8 cellular contexts compared by ENCODE assay signal in genomic region chrX:12975999-12976558, GRCh38. TPM values are rescaled to one million over a fixed set of nuclear protein-coding genes. Genes with fewer than 3 reads are reported as not detected.
A peak's percentile ranks its signal among the peaks of the same experiment; 100 is the strongest.
DNase-seq lines count a peak whose midpoint lies in the region; ATAC-seq and TF ChIP-seq lines count a peak whose summit lies in the region.

No MANE protein-coding gene starts in this region.

- DNase-seq in GM03348 (ENCODE audit: low spot score): peak; percentile 61
- peak; percentile 52 for DNase-seq in NCI-H1092 treated with DMSO at 0.1 percent for 48 hours (lab: John Stamatoyannopoulos, UW)
- DNase-seq in activated CD8-positive, alpha-beta memory T cell treated with anti-CD3 and anti-CD28 coated beads for 24 hours: peak; percentile 76
- DNase-seq in fibroblast of lung (ENCODE audit: low read depth in 2 of 2): peak; percentile 52 to 54
- DNase-seq in natural killer cell: peak; percentile 25
- no peak for DNase-seq in HEK293T (ENCODE audit: extremely low spot score)
- DNase-seq in mesenteric fat pad (ENCODE audit: low spot score): no peak

- peaks cover 17% of the 10 kb centered on the region for H3K79me2 ChIP-seq in fibroblast of lung (ENCODE audit: control insufficient read depth, insufficient read depth, low read length)

- H3K27me3 Mint-ChIP-seq in natural killer cell (ENCODE audit: low read depth in 2 of 2): no peaks in the 10 kb centered on the region

- H3K4me3 Mint-ChIP-seq in natural killer cell: peak overlapping the region; percentile 95

- no peak for TF ChIP-seq POLR2A in GM18505 (IDR thresholded peaks at IDR 0.05; ENCODE audit: borderline replicate concordance, extremely low read depth, insufficient read depth, insufficient read length)

- intact Hi-C loops in natural killer cell (cut with micrococcal nuclease): loop anchor here (1.0 to 5.0 kb wide), 2 partner anchors 19 to 391 kb away; no protein-coding TSS in a partner anchor

- H3K27ac ChIP-seq in fibroblast of lung (ENCODE audit: insufficient read depth, low read length): peak overlapping the region; percentile 94

- H3K27ac Mint-ChIP-seq in natural killer cell: peak overlapping the region; percentile 94 to 97

- H3K9ac ChIP-seq in fibroblast of lung (ENCODE audit: insufficient read depth, low read length): peak overlapping the region; percentile 96

- H4K20me1 ChIP-seq in fibroblast of lung (ENCODE audit: control insufficient read depth, extremely low read depth, insufficient read depth, low read length): no peaks in the 10 kb centered on the region

- H3K4me1 ChIP-seq in fibroblast of lung (ENCODE audit: control insufficient read depth, extremely low read depth, insufficient read depth, low read length): no peaks in the 10 kb centered on the region

- H3K9me3 Mint-ChIP-seq in natural killer cell: no peaks in the 10 kb centered on the region

- CTCF ChIA-PET in HEK293T (lab: Yijun Ruan, JAX): no interaction called here

- peak overlapping the region; percentile 72 to 94 (median 82) for H3K4me3 ChIP-seq in fibroblast of lung (replicated peaks in 1 of 4; ENCODE audit: control extremely low read depth in 1 of 4, insufficient read depth in 1 of 4, low read depth in 3 of 4, low read length in 4 of 4)

- H2AFZ ChIP-seq in fibroblast of lung (ENCODE audit: low read length): no peak overlapping the region

- ATAC-seq in natural killer cell (no peak), GM18505 (IDR thresholded peaks at IDR 0.05; ENCODE audit: unreplicated experiment) (no peak)

- peaks cover 45 to 69% of the 10 kb centered on the region in 2 donors for H3K4me1 Mint-ChIP-seq in natural killer cell

- H3K36me3 Mint-ChIP-seq in natural killer cell: peaks cover 30% of the 10 kb centered on the region

- TF ChIP-seq CTCF in fibroblast of lung (conservative IDR thresholded peaks at IDR 0.05 in 1 of 2, IDR thresholded peaks at IDR 0.05 in 1 of 2; ENCODE audit: low read depth in 1 of 2, low read length in 2 of 2) (no peak), natural killer cell (IDR thresholded peaks at IDR 0.05) (no peak)

- no peak overlapping the region for H3K4me2 ChIP-seq in fibroblast of lung (ENCODE audit: extremely low read depth, insufficient read depth, low read length)

- H3K27me3 ChIP-seq in fibroblast of lung (ENCODE audit: control insufficient read depth, insufficient read depth, low read length): no peaks in the 10 kb centered on the region

- peaks cover 2% of the 10 kb centered on the region for H3K36me3 ChIP-seq in fibroblast of lung (ENCODE audit: control insufficient read depth, insufficient read depth, low read length)

- no peaks in the 10 kb centered on the region for H3K9me3 ChIP-seq in fibroblast of lung (ENCODE audit: control insufficient read depth, insufficient read depth, low read depth, low read length)

- POLR2A ChIA-PET in HEK293T (lab: Yijun Ruan, JAX): interaction anchor here (0.8 to 1.5 kb wide), 3 partner anchors 19 to 126 kb away, joined by 3 to 4 read pairs (median 3); no protein-coding TSS in a partner anchor

TF ChIP-seq in HEK293T, 16 proteins besides CTCF, POLR2A, EP300 and RAD21:
- TF ChIP-seq SUZ12 (IDR thresholded peaks at IDR 0.05) (no peak), CTBP1 (IDR thresholded peaks at IDR 0.05; ENCODE audit: borderline replicate concordance) (no peak), HDGF (IDR thresholded peaks at IDR 0.05; ENCODE audit: borderline replicate concordance) (no peak), ELF4 (IDR thresholded peaks at IDR 0.05) (no peak), LEF1 (IDR thresholded peaks at IDR 0.05; ENCODE audit: borderline replicate concordance) (no peak)

RNA-seq across cellular contexts. Expression of gene TMSB4X, which starts 1.2 kb away (rescaled TPM):
- total RNA-seq in fibroblast of lung (14,195 and 17,013 TPM in 2 replicates), natural killer cell (1,000 to 10,000 TPM; 5,049 to 6,005 (median 5,892) TPM), mesenteric fat pad (3,940 TPM)
- 10,803 and 14,631 TPM in 2 replicates for polyA plus RNA-seq in fibroblast of lung
- 9,084 and 12,343 TPM in 2 replicates for polyA plus RNA-seq in fibroblast of lung (2012)
- polyA minus RNA-seq in fibroblast of lung (ENCODE audit: low replicate concordance): 550 and 997 TPM in 2 replicates

Comparison
In these comparisons a context has a peak if more than half of its experiments do, and no peak if none do; other contexts are left out.
1. DNase-seq: peak in GM03348 (single experiment), NCI-H1092 treated with DMSO at 0.1 percent for 48 hours (single experiment), activated CD8-positive, alpha-beta memory T cell treated with anti-CD3 and anti-CD28 coated beads for 24 hours (single experiment), fibroblast of lung (2 of 2) and natural killer cell (single experiment); none in HEK293T (single experiment) and mesenteric fat pad (single experiment).